ENCODE assay signal across 1 cellular context in the genomic region with DNA sequence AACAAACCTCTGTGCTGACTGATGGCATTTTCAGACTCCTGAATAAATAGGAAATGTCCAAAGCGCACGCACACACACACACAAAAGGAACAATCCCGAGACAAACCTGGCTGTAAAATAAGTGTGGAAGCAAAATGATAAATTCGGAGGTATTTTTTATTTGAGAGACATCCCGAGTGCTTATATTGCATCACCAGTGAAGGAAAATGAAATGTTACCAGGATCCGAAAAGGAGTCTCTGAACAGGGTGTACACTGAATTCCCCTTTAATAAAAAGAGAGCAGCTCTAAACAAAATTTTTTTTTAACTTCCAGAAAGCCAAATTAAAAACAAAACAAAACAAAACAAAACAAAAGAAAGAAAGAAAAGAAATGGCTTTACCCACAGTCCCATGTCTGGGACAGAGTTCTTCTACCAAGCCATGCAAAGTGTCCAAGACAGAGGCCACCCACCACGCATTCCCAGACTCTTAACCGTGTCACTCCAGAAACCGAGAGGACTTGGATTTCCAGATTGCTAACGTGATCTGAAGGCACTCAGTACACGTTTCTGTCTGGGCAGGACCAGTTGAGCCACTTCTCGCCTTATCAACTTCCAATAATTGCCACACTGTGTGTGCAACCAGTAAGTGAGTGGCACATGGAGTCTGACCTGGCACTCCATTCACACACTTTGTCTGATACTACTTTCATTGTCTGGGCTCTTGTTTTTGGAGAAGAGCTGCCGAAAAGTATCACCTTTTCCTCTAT.
TF ChIP-seq lines count a peak whose summit lies in the region.

No MANE protein-coding gene starts in this region.

TF ChIP-seq in HEK293, 187 proteins besides CTCF, POLR2A, EP300 and RAD21 (continued from another document):
- TF ChIP-seq, protein P1, sequence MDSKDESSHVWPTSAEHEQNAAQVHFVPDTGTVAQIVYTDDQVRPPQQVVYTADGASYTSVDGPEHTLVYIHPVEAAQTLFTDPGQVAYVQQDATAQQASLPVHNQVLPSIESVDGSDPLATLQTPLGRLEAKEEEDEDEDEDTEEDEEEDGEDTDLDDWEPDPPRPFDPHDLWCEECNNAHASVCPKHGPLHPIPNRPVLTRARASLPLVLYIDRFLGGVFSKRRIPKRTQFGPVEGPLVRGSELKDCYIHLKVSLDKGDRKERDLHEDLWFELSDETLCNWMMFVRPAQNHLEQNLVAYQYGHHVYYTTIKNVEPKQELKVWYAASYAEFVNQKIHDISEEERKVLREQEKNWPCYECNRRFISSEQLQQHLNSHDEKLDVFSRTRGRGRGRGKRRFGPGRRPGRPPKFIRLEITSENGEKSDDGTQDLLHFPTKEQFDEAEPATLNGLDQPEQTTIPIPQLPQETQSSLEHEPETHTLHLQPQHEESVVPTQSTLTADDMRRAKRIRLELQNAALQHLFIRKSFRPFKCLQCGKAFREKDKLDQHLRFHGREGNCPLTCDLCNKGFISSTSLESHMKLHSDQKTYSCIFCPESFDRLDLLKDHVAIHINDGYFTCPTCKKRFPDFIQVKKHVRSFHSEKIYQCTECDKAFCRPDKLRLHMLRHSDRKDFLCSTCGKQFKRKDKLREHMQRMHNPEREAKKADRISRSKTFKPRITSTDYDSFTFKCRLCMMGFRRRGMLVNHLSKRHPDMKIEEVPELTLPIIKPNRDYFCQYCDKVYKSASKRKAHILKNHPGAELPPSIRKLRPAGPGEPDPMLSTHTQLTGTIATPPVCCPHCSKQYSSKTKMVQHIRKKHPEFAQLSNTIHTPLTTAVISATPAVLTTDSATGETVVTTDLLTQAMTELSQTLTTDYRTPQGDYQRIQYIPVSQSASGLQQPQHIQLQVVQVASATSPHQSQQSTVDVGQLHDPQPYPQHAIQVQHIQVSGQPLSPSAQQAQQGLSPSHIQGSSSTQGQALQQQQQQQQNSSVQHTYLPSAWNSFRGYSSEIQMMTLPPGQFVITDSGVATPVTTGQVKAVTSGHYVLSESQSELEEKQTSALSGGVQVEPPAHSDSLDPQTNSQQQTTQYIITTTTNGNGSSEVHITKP (tag by site-specific recombination; IDR thresholded peaks at IDR 0.05), result peak; percentile 61
- TF ChIP-seq, protein P2, sequence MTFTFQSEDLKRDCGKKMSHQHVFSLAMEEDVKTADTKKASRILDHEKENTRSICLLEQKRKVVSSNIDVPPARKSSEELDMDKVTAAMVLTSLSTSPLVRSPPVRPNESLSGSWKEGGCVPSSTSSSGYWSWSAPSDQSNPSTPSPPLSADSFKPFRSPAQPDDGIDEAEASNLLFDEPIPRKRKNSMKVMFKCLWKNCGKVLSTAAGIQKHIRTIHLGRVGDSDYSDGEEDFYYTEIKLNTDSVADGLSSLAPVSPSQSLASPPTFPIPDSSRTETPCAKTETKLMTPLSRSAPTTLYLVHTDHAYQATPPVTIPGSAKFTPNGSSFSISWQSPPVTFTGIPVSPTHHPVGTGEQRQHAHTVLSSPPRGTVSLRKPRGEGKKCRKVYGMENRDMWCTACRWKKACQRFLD (tag by site-specific recombination; IDR thresholded peaks at IDR 0.05), result no peak
- TF ChIP-seq SCRT2 (tag by site-specific recombination; IDR thresholded peaks at IDR 0.05), result peak; percentile 90
